1 cellular context compared by ENCODE assay signal in genomic region chr22:47121791-47122190, GRCh38.
TF ChIP-seq lines count a peak whose summit lies in the region.

No MANE protein-coding gene starts in this region.

TF ChIP-seq in GM12878, 131 proteins besides CTCF, POLR2A, EP300 and RAD21 (continued from another document):
- no peak for TF ChIP-seq E4F1 (IDR thresholded peaks at IDR 0.05; ENCODE audit: borderline replicate concordance, partially characterized antibody)
- no peak for TF ChIP-seq PRDM15 (CRISPR knock-in tag; IDR thresholded peaks at IDR 0.05)
- TF ChIP-seq POLR2AphosphoS5 (IDR thresholded peaks at IDR 0.05; ENCODE audit: low read length) = no peak
- TF ChIP-seq ASH2L (IDR thresholded peaks at IDR 0.05; ENCODE audit: borderline replicate concordance, low read depth) = no peak
- no peak for TF ChIP-seq NR2C2 (IDR thresholded peaks at IDR 0.05; ENCODE audit: borderline replicate concordance, control insufficient read depth, insufficient read length, low read depth)
- TF ChIP-seq USF2 (IDR thresholded peaks at IDR 0.05; ENCODE audit: borderline replicate concordance, low read depth, low read length) = no peak
- TF ChIP-seq POLR2AphosphoS2 (IDR thresholded peaks at IDR 0.05; ENCODE audit: low read depth, low read length) = no peak
- no peak for TF ChIP-seq BCL3 (IDR thresholded peaks at IDR 0.05; ENCODE audit: borderline replicate concordance, insufficient read depth, low read depth, low read length, poor library complexity, severe bottlenecking)
- no peak for TF ChIP-seq ZNF24 (IDR thresholded peaks at IDR 0.05)
- TF ChIP-seq MYC (IDR thresholded peaks at IDR 0.05; ENCODE audit: insufficient read depth, insufficient read length, insufficient replicate concordance, low read length, severe bottlenecking) = no peak
- no peak for TF ChIP-seq E2F4 (IDR thresholded peaks at IDR 0.05; ENCODE audit: low read depth, low read length)
TF ChIP-seq in GM12878: peak in this region for 0.
